ENCODE assay signal across 15 cellular contexts in genomic region chr1:183355797-183356196, GRCh38.
DNase-seq lines count a peak whose midpoint lies in the region; ATAC-seq and TF ChIP-seq lines count a peak whose summit lies in the region.
"Had no signal": no experiment of that assay in that cellular context is flagged by ENCODE, and none has a peak within 500 bp of the region (broad histone marks: within the 10 kb centered on the region; RNA-seq: fewer than 3 reads in every experiment).

No MANE protein-coding gene starts in this region.

- H3K36me3 ChIP-seq in left ventricle myocardium inferior (no peaks in the 10 kb centered on the region), right atrium auricular region (no peaks in the 10 kb centered on the region)
- H3K36me3 ChIP-seq: HAP-1 had no signal

- intact Hi-C loops in Right ventricle myocardium superior (cut with DNase I) (no loop called here), left ventricle myocardium inferior (cut with micrococcal nuclease) (no loop called here)

- no peaks in the 10 kb centered on the region for H3K27me3 ChIP-seq in left ventricle myocardium inferior (ENCODE audit: low read depth)
- no peaks in the 10 kb centered on the region for H3K27me3 ChIP-seq in right atrium auricular region

- H3K4me3 ChIP-seq in left ventricle myocardium inferior: no peak overlapping the region
- H3K4me3 ChIP-seq in right atrium auricular region: no peak overlapping the region
- H3K4me3 ChIP-seq: HAP-1 had no signal

- ATAC-seq in Right ventricle myocardium superior (ENCODE audit: poor library complexity) (peak; percentile 28), GM18519 (IDR thresholded peaks at IDR 0.05; ENCODE audit: low FRiP score, unreplicated experiment) (no peak)

- H3K27ac ChIP-seq in left ventricle myocardium inferior (replicated peaks) (no peak overlapping the region), right atrium auricular region (peak overlapping the region; percentile 49 to 72)

- DNase-seq in Right ventricle myocardium superior: no peak
- no peak for DNase-seq in left ventricle myocardium inferior
- DNase-seq in cerebellum (ENCODE audit: low spot score): peak; percentile 75
- no peak for DNase-seq in right atrium auricular region (ENCODE audit: low spot score)
- DNase-seq in NCI-H187 treated with DMSO at 0.1 percent for 48 hours (lab: John Stamatoyannopoulos, UW): no peak
- no peak for DNase-seq in NCI-H1436 (lab: John Stamatoyannopoulos, UW)
- DNase-seq: Calu3; CD4-positive, alpha-beta memory T cell; COR-L47; DMS53; DMS79 treated with DMSO at 0.1 percent for 48 hours; GOT3; HFFc6 had no signal

- peaks cover 22% of the 10 kb centered on the region for H3K4me1 ChIP-seq in left ventricle myocardium inferior
- H3K4me1 ChIP-seq in right atrium auricular region: peaks cover 0 to 11% of the 10 kb centered on the region in 2 donors

- TF ChIP-seq CTCF in left ventricle myocardium inferior (IDR thresholded peaks at IDR 0.05; ENCODE audit: borderline replicate concordance): no peak
- TF ChIP-seq CTCF in right atrium auricular region (IDR thresholded peaks at IDR 0.05): no peak

- H3K9me3 ChIP-seq in left ventricle myocardium inferior (replicated peaks) (no peaks in the 10 kb centered on the region), right atrium auricular region (no peaks in the 10 kb centered on the region)
- H3K9me3 ChIP-seq: HAP-1 had no signal
